In genomic region chr14:65501328-65501727, GRCh38 we compare ENCODE assay signal across 17 cellular contexts.
A peak's percentile ranks its signal among the peaks of the same experiment; 100 is the strongest.
DNase-seq lines count a peak whose midpoint lies in the region; ATAC-seq and TF ChIP-seq lines count a peak whose summit lies in the region.
"Had no signal": no experiment of that assay in that cellular context is flagged by ENCODE, and none has a peak within 500 bp of the region (broad histone marks: within the 10 kb centered on the region; RNA-seq: fewer than 3 reads in every experiment).

No MANE protein-coding gene starts in this region.

- peaks cover 85% of the 10 kb centered on the region for H3K27me3 Mint-ChIP-seq in endodermal cell (ENCODE audit: insufficient read depth)
- H3K27me3 Mint-ChIP-seq in activated naive CD4-positive, alpha-beta T cell treated with anti-CD3 and anti-CD28 coated beads for 36 hours (ENCODE audit: low read depth), result no peaks in the 10 kb centered on the region

- H3K27me3 ChIP-seq in endodermal cell (ENCODE audit: control insufficient read depth, insufficient read depth, low read length, poor library complexity, severe bottlenecking) (no peaks in the 10 kb centered on the region), heart right ventricle (no peaks in the 10 kb centered on the region)
- H3K27me3 ChIP-seq: SJCRH30, transverse colon had no signal

- CTCF ChIA-PET in AG04449 (lab: Yijun Ruan, JAX), result interaction anchor here (0.6 to 1.6 kb wide), 6 partner anchors 11 to 323 kb away, joined by 3 to 6 read pairs (median 4); no protein-coding TSS in a partner anchor
- CTCF ChIA-PET in activated naive CD4-positive, alpha-beta T cell treated with anti-CD3 and anti-CD28 coated beads for 36 hours (lab: Charles Lee), result interaction anchor here (0.6 to 1.5 kb wide), 6 partner anchors 7 to 337 kb away, joined by 3 to 4 read pairs (median 3); no protein-coding TSS in a partner anchor

- H3K36me3 Mint-ChIP-seq in endodermal cell (ENCODE audit: low read depth), result peaks cover 5% of the 10 kb centered on the region
- peaks cover 10% of the 10 kb centered on the region for H3K36me3 Mint-ChIP-seq in activated naive CD4-positive, alpha-beta T cell treated with anti-CD3 and anti-CD28 coated beads for 36 hours (ENCODE audit: low read depth)

- peak; percentile 12 for TF ChIP-seq CTCF in AG04449 (IDR thresholded peaks at IDR 0.05; ENCODE audit: insufficient read depth, low read length, missing control alignments)
- peak; percentile 40 for TF ChIP-seq CTCF in GM12873 (IDR thresholded peaks at IDR 0.05; ENCODE audit: insufficient read depth, low read depth, low read length, missing control alignments)
- peak; percentile 44 for TF ChIP-seq CTCF in endodermal cell (conservative IDR thresholded peaks at IDR 0.05)
- peak in 3 of 9 donors; percentile 6 to 28 (median 13) for TF ChIP-seq CTCF in heart right ventricle (IDR thresholded peaks at IDR 0.05)

- no peak for DNase-seq in AG04449 (ENCODE audit: low read depth, low spot score)
- peak; percentile 12 for DNase-seq in M059J (ENCODE audit: low read depth)
- DNase-seq in endodermal cell, result no peak
- no peak for DNase-seq in activated naive CD4-positive, alpha-beta T cell treated with anti-CD3 and anti-CD28 coated beads for 36 hours
- DNase-seq in SW 1271 (lab: John Stamatoyannopoulos, UW), result no peak
- DNase-seq in SIG-M5 (lab: John Stamatoyannopoulos, UW), result no peak
- no peak for DNase-seq in heart right ventricle
- DNase-seq: amygdala, Kasumi-1, mucosa of descending colon, NCI-H187 treated with DMSO at 0.1 percent for 48 hours, NCI-H774, SJCRH30, transverse colon, WERI-Rb-1 had no signal

- intact Hi-C loops in activated naive CD4-positive, alpha-beta T cell treated with anti-CD3 and anti-CD28 coated beads for 36 hours (cut with micrococcal nuclease), result loop anchor here (5.0 kb wide), 1 partner anchor 84 kb away; no protein-coding TSS in a partner anchor
- intact Hi-C loops in heart right ventricle (cut with DNase I), result no loop called here

- no peaks in the 10 kb centered on the region for H3K4me1 ChIP-seq in endodermal cell (ENCODE audit: control insufficient read depth, insufficient read depth, low read length)
- H3K4me1 ChIP-seq in heart right ventricle, result peaks cover 0 to 29% (median 6%) of the 10 kb centered on the region in 9 donors
- H3K4me1 ChIP-seq: SJCRH30, transverse colon had no signal

- H3K4me3 Mint-ChIP-seq in endodermal cell, result no peak overlapping the region
- H3K4me3 Mint-ChIP-seq in activated naive CD4-positive, alpha-beta T cell treated with anti-CD3 and anti-CD28 coated beads for 36 hours, result no peak overlapping the region

- no peak for ATAC-seq in heart right ventricle
- ATAC-seq: HCT116, mucosa of descending colon had no signal

- H3K27ac ChIP-seq in endodermal cell (ENCODE audit: low read depth, low read length), result no peak overlapping the region
- no peak overlapping the region for H3K27ac ChIP-seq in heart right ventricle
- H3K27ac ChIP-seq: SJCRH30, transverse colon, WERI-Rb-1 had no signal

- no peaks in the 10 kb centered on the region for H3K36me3 ChIP-seq in endodermal cell (ENCODE audit: control insufficient read depth, insufficient read depth, low read length)
- no peaks in the 10 kb centered on the region for H3K36me3 ChIP-seq in heart right ventricle
- H3K36me3 ChIP-seq: SJCRH30, transverse colon, WERI-Rb-1 had no signal

- H3K9me3 ChIP-seq in endodermal cell (ENCODE audit: control insufficient read depth, low read length) (peaks cover 8% of the 10 kb centered on the region), heart right ventricle (peaks cover 0 to 5% (median 0%) of the 10 kb centered on the region in 11 donors)
- H3K9me3 ChIP-seq: mucosa of descending colon, SJCRH30, transverse colon had no signal

- POLR2A ChIA-PET in AG04449 (lab: Yijun Ruan, JAX), result no interaction called here

- peaks cover 11% of the 10 kb centered on the region for H3K4me1 Mint-ChIP-seq in endodermal cell
- H3K4me1 Mint-ChIP-seq in activated naive CD4-positive, alpha-beta T cell treated with anti-CD3 and anti-CD28 coated beads for 36 hours (ENCODE audit: low read depth), result peaks cover 40% of the 10 kb centered on the region

- peaks cover 5% of the 10 kb centered on the region for H3K9me3 Mint-ChIP-seq in endodermal cell
- peaks cover 4% of the 10 kb centered on the region for H3K9me3 Mint-ChIP-seq in activated naive CD4-positive, alpha-beta T cell treated with anti-CD3 and anti-CD28 coated beads for 36 hours

- no peak overlapping the region for H3K9ac ChIP-seq in endodermal cell (ENCODE audit: extremely low read depth, low read length, poor library complexity, severe bottlenecking)

- H3K27ac Mint-ChIP-seq in endodermal cell, result no peak overlapping the region
- no peak overlapping the region for H3K27ac Mint-ChIP-seq in activated naive CD4-positive, alpha-beta T cell treated with anti-CD3 and anti-CD28 coated beads for 36 hours

- no peak overlapping the region for H3K4me3 ChIP-seq in AG04449 (ENCODE audit: low read depth, low read length)
- no peak overlapping the region for H3K4me3 ChIP-seq in endodermal cell (ENCODE audit: low read length)
- no peak overlapping the region for H3K4me3 ChIP-seq in heart right ventricle
- H3K4me3 ChIP-seq: mucosa of descending colon, SJCRH30, transverse colon had no signal
